ENCODE assay signal across 8 cellular contexts in genomic region chr16:56608043-56608875, GRCh38. TPM values are rescaled to one million over a fixed set of nuclear protein-coding genes. Genes with fewer than 3 reads are reported as not detected.
DNase-seq lines count a peak whose midpoint lies in the region; ATAC-seq and TF ChIP-seq lines count a peak whose summit lies in the region.

TSS of gene MT2A (plus strand) at chr16:56608584. CDS start at chr16:56608656, 72 bp downstream.

- H3K27ac ChIP-seq in osteoblast (ENCODE audit: low read depth, low read length) (peak within 1 kb of the TSS; percentile 98), testis (peak within 1 kb of the TSS; percentile 85 to 86)

- ATAC-seq in SK-N-SH treated with all-trans-retinoic acid at 6 μM for 48 hours: peak; percentile 85

- peaks cover 6% of the 10 kb centered on the region for H3K27me3 Mint-ChIP-seq in HFFc6 (ENCODE audit: insufficient read depth)
- no peaks in the 10 kb centered on the region for H3K27me3 Mint-ChIP-seq in activated naive CD4-positive, alpha-beta T cell treated with anti-CD3 and anti-CD28 coated beads, Interleukin-2, amount 50 U/mL, for 24 hours

- no peaks in the 10 kb centered on the region for H4K20me1 ChIP-seq in osteoblast (ENCODE audit: insufficient read depth, low read length)

- peaks cover 71% of the 10 kb centered on the region for H3K4me1 Mint-ChIP-seq in HFFc6 (ENCODE audit: low read depth)
- peaks cover 52% of the 10 kb centered on the region for H3K4me1 Mint-ChIP-seq in activated naive CD4-positive, alpha-beta T cell treated with anti-CD3 and anti-CD28 coated beads, Interleukin-2, amount 50 U/mL, for 24 hours

- H3K27me3 ChIP-seq in osteoblast (ENCODE audit: insufficient read depth, low read length): no peaks in the 10 kb centered on the region
- H3K27me3 ChIP-seq in testis: no peaks in the 10 kb centered on the region

- TF ChIP-seq CTCF in HFFc6 (IDR thresholded peaks at IDR 0.05) (no peak), osteoblast (IDR thresholded peaks at IDR 0.05; ENCODE audit: extremely low read depth, low read depth, low read length) (no peak), testis (IDR thresholded peaks at IDR 0.05) (no peak)

- DNase-seq in HFFc6 (peak; percentile 95), NAMALWA (ENCODE audit: low spot score) (peak; percentile 73), globus pallidus (ENCODE audit: low spot score) (peak; percentile 93), osteoblast (ENCODE audit: insufficient read length, low spot score, missing footprints) (peak; percentile 95), testis (peak; percentile 96)

- peak within 1 kb of the TSS; percentile 47 for H2AFZ ChIP-seq in osteoblast (ENCODE audit: low read length)

- peaks cover 14% of the 10 kb centered on the region; the same call in 1 of the 2 replicates for H3K36me3 Mint-ChIP-seq in HFFc6 (ENCODE audit: low read depth)
- H3K36me3 Mint-ChIP-seq in activated naive CD4-positive, alpha-beta T cell treated with anti-CD3 and anti-CD28 coated beads, Interleukin-2, amount 50 U/mL, for 24 hours: no peaks in the 10 kb centered on the region

- H3K4me3 Mint-ChIP-seq in HFFc6: peak within 1 kb of the TSS; percentile 98
- peak within 1 kb of the TSS; percentile 92 for H3K4me3 Mint-ChIP-seq in activated naive CD4-positive, alpha-beta T cell treated with anti-CD3 and anti-CD28 coated beads, Interleukin-2, amount 50 U/mL, for 24 hours

- H3K27ac Mint-ChIP-seq in HFFc6: peak within 1 kb of the TSS; percentile 100
- peak within 1 kb of the TSS; percentile 95 for H3K27ac Mint-ChIP-seq in activated naive CD4-positive, alpha-beta T cell treated with anti-CD3 and anti-CD28 coated beads, Interleukin-2, amount 50 U/mL, for 24 hours

- no peaks in the 10 kb centered on the region for H3K9me3 Mint-ChIP-seq in HFFc6
- H3K9me3 Mint-ChIP-seq in activated naive CD4-positive, alpha-beta T cell treated with anti-CD3 and anti-CD28 coated beads, Interleukin-2, amount 50 U/mL, for 24 hours: no peaks in the 10 kb centered on the region

- H3K36me3 ChIP-seq in osteoblast (ENCODE audit: insufficient read depth, low read length) (no peaks in the 10 kb centered on the region), testis (ENCODE audit: low read depth, missing control alignments) (no peaks in the 10 kb centered on the region)

- intact Hi-C loops in testis (cut with DNase I; ENCODE audit: low total_unique reads): no loop called here

- peaks cover 66% of the 10 kb centered on the region for H3K4me1 ChIP-seq in osteoblast (ENCODE audit: insufficient read depth, low read length)
- peaks cover 38% of the 10 kb centered on the region for H3K4me1 ChIP-seq in testis

- H3K4me3 ChIP-seq in GM08714 (ENCODE audit: low read length) (peak within 1 kb of the TSS; percentile 69), osteoblast (ENCODE audit: insufficient read depth, low read length) (peak within 1 kb of the TSS; percentile 79), testis (peak within 1 kb of the TSS; percentile 38 to 54)

- H3K79me2 ChIP-seq in osteoblast (ENCODE audit: insufficient read depth, low read length): no peaks in the 10 kb centered on the region

- peak within 1 kb of the TSS; percentile 83 for H3K4me2 ChIP-seq in osteoblast (ENCODE audit: insufficient read depth, low read length)

- TF ChIP-seq POLR2A in testis (IDR thresholded peaks at IDR 0.05): no peak

- H3K9me3 ChIP-seq in osteoblast (ENCODE audit: low read depth, low read length) (no peaks in the 10 kb centered on the region), testis (no peaks in the 10 kb centered on the region)

- 4 to 25% methylated on average over 14 to 53 of the region's 62 CpGs for WGBS in testis, 2 donors

TF ChIP-seq in SK-N-SH treated with all-trans-retinoic acid at 6 μM for 48 hours, 23 proteins besides CTCF, POLR2A, EP300 and RAD21:
- TF ChIP-seq ZNF70 (CRISPR knock-in tag; IDR thresholded peaks at IDR 0.05) (peak; percentile 96), TCF4 (CRISPR knock-in tag; IDR thresholded peaks at IDR 0.05; ENCODE audit: borderline replicate concordance) (no peak)

RNA-seq across cellular contexts. Expression of gene MT2A, which starts in this region (rescaled TPM):
- 1,000 to 10,000 TPM in 3 of 6 experiments, 100 to 1,000 TPM in 3; 623 to 1,524 (median 1,044) TPM for total RNA-seq in HFFc6 (2021; fragmentation: NEBNext Ultra II Directional; extraction: Animal tissue kit (Norgen Biotek cat#: 25700))
- total RNA-seq in osteoblast (33.7 and 43.9 TPM in 2 replicates), testis (10 to 100 TPM; 20.1 to 30.7 TPM)
- 77.1 TPM for polyA plus RNA-seq in testis (ENCODE audit: insufficient read depth, low read depth, low replicate concordance)

Comparison
In these comparisons a context has a peak if more than half of its experiments do, and no peak if none do; other contexts are left out.
1. Peak in every context shown above with its lines: DNase-seq, ATAC-seq, H3K4me3 ChIP-seq and H3K27ac ChIP-seq.
2. RNA of gene MT2A (total RNA-seq): 623 to 1,524 TPM in HFFc6; 33.7 to 43.9 TPM in osteoblast and 20.1 to 30.7 TPM in testis; every median in the first group is over 10 times any median in the second.